Comparison of ENCODE assay signal across 29 cellular contexts in the genomic region with DNA sequence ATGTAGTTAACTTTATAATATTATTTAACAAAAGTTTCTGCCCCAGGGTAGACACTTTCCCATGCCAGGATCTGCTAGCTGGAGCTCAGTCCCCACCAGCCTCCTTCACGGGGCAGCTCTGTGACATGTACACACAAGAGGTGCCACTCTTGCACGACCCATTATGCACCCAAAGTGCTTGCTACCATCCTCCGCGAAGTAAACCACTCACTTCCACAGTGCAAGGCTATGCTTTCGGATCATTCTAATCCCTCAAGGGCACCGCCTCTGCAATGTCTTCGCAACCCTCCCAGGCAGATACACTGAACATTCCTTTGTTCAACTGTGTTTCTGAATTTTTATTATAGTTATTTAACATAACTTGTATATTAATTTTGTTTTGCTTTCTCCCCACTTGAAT.
"Had no signal": no experiment of that assay in that cellular context is flagged by ENCODE, and none has a peak within 500 bp of the region (broad histone marks: within the 10 kb centered on the region; RNA-seq: fewer than 3 reads in every experiment).

No MANE protein-coding gene starts in this region.

- DNase-seq: activated CD4-positive, alpha-beta memory T cell treated with anti-CD3 and anti-CD28 coated beads for 36 hours; activated CD4-positive, alpha-beta T cell treated with anti-CD3 and anti-CD28 coated beads for 36 hours; activated CD4-positive, alpha-beta T cell treated with anti-CD3 and anti-CD28 coated beads, Interleukin-2, amount 10 ng/mL, durations not matched to agents 24 days and 14 days; activated CD4-positive, CD25-positive, alpha-beta regulatory T cell; activated CD4-positive, CD25-positive, alpha-beta regulatory T cell treated with anti-CD3 and anti-CD28 coated beads, Interleukin-2, amount 50 U/mL, for 72 hours; activated CD8-positive, alpha-beta memory T cell treated with anti-CD3 and anti-CD28 coated beads, Interleukin-2, amount 10 ng/mL, durations not matched to agents 7 days and 5 days; activated CD8-positive, alpha-beta memory T cell treated with anti-CD3 and anti-CD28 coated beads, Interleukin-2, amount 50 U/mL, for 4 hours; activated CD8-positive, alpha-beta T cell treated with anti-CD3 and anti-CD28 coated beads, Interleukin-2, amount 10 ng/mL, durations not matched to agents 7 days and 5 days; activated effector memory CD4-positive, alpha-beta T cell treated with anti-CD3 and anti-CD28 coated beads, Interleukin-2, amount 50 U/mL, for 16 hours; activated naive CD4-positive, alpha-beta T cell treated with anti-CD3 and anti-CD28 coated beads for 36 hours; activated naive CD8-positive, alpha-beta T cell treated with anti-CD3 and anti-CD28 coated beads for 36 hours; activated naive CD8-positive, alpha-beta T cell treated with anti-CD3 and anti-CD28 coated beads, Interleukin-2, amount 50 U/mL, for 24 hours; activated T-cell treated with anti-CD3 and anti-CD28 coated beads, Interleukin-2, amount 50 U/mL, for 1 hour; activated T-cell treated with anti-CD3 and anti-CD28 coated beads, Interleukin-2, amount 50 U/mL, for 48 hours; adrenal gland; amygdala; aorta; body of pancreas; cortex of kidney; dermis blood vessel endothelial cell; effector CD8-positive, alpha-beta T cell; foreskin melanocyte; heart right ventricle; T-helper 2 cell had no signal

- H3K36me3 ChIP-seq: adrenal gland, esophagus muscularis mucosa, gastroesophageal sphincter, heart right ventricle had no signal

- H3K4me3 Mint-ChIP-seq: activated CD4-positive, alpha-beta memory T cell treated with anti-CD3 and anti-CD28 coated beads for 36 hours; activated CD4-positive, alpha-beta T cell treated with anti-CD3 and anti-CD28 coated beads for 36 hours; activated CD4-positive, alpha-beta T cell treated with anti-CD3 and anti-CD28 coated beads, Interleukin-2, amount 10 ng/mL, durations not matched to agents 24 days and 14 days; activated CD8-positive, alpha-beta memory T cell treated with anti-CD3 and anti-CD28 coated beads, Interleukin-2, amount 10 ng/mL, durations not matched to agents 7 days and 5 days; activated CD8-positive, alpha-beta T cell treated with anti-CD3 and anti-CD28 coated beads, Interleukin-2, amount 10 ng/mL, durations not matched to agents 7 days and 5 days; activated naive CD4-positive, alpha-beta T cell treated with anti-CD3 and anti-CD28 coated beads for 36 hours; activated naive CD4-positive, alpha-beta T cell treated with anti-CD3 and anti-CD28 coated beads, Interleukin-2, amount 50 U/mL, for 24 hours; activated naive CD8-positive, alpha-beta T cell treated with anti-CD3 and anti-CD28 coated beads for 36 hours; activated naive CD8-positive, alpha-beta T cell treated with anti-CD3 and anti-CD28 coated beads, Interleukin-2, amount 50 U/mL, for 24 hours; activated T-helper 1 cell treated with anti-CD3 and anti-CD28 coated beads, Interleukin-12 subunit alpha, Interleukin-12 subunit beta, Interleukin-2, Interleukin-4 antibody, amounts not matched to agents 30 ng/mL and 10 ng/mL and 1 ng/mL, durations not matched to agents 14 hours and 24 hours and 36 hours had no signal

- H3K9me3 ChIP-seq: adrenal gland, body of pancreas, esophagus muscularis mucosa, gastroesophageal sphincter, heart right ventricle had no signal

- H3K27ac Mint-ChIP-seq: activated CD4-positive, alpha-beta memory T cell treated with anti-CD3 and anti-CD28 coated beads for 36 hours; activated CD4-positive, alpha-beta T cell treated with anti-CD3 and anti-CD28 coated beads for 36 hours; activated CD4-positive, alpha-beta T cell treated with anti-CD3 and anti-CD28 coated beads, Interleukin-2, amount 10 ng/mL, durations not matched to agents 24 days and 14 days; activated CD8-positive, alpha-beta memory T cell treated with anti-CD3 and anti-CD28 coated beads, Interleukin-2, amount 10 ng/mL, durations not matched to agents 7 days and 5 days; activated CD8-positive, alpha-beta T cell treated with anti-CD3 and anti-CD28 coated beads, Interleukin-2, amount 10 ng/mL, durations not matched to agents 7 days and 5 days; activated naive CD4-positive, alpha-beta T cell treated with anti-CD3 and anti-CD28 coated beads for 36 hours; activated naive CD4-positive, alpha-beta T cell treated with anti-CD3 and anti-CD28 coated beads, Interleukin-2, amount 50 U/mL, for 24 hours; activated naive CD8-positive, alpha-beta T cell treated with anti-CD3 and anti-CD28 coated beads for 36 hours; activated naive CD8-positive, alpha-beta T cell treated with anti-CD3 and anti-CD28 coated beads, Interleukin-2, amount 50 U/mL, for 24 hours; activated T-helper 1 cell treated with anti-CD3 and anti-CD28 coated beads, Interleukin-12 subunit alpha, Interleukin-12 subunit beta, Interleukin-2, Interleukin-4 antibody, amounts not matched to agents 30 ng/mL and 10 ng/mL and 1 ng/mL, durations not matched to agents 14 hours and 24 hours and 36 hours; activated T-helper 2 cell treated with anti-CD3 and anti-CD28 coated beads, Interferon-gamma antibody, Interleukin-2, Interleukin-4, amounts not matched to agents 10 μg/mL and 5 μg/mL and 100 μg/mL, durations not matched to agents 14 hours and 24 hours and 36 hours had no signal

- H3K4me1 Mint-ChIP-seq: activated CD4-positive, alpha-beta T cell treated with anti-CD3 and anti-CD28 coated beads for 36 hours; activated CD4-positive, alpha-beta T cell treated with anti-CD3 and anti-CD28 coated beads, Interleukin-2, amount 10 ng/mL, durations not matched to agents 24 days and 14 days; activated CD8-positive, alpha-beta memory T cell treated with anti-CD3 and anti-CD28 coated beads, Interleukin-2, amount 10 ng/mL, durations not matched to agents 7 days and 5 days; activated naive CD4-positive, alpha-beta T cell treated with anti-CD3 and anti-CD28 coated beads, Interleukin-2, amount 50 U/mL, for 24 hours; activated naive CD8-positive, alpha-beta T cell treated with anti-CD3 and anti-CD28 coated beads for 36 hours; activated naive CD8-positive, alpha-beta T cell treated with anti-CD3 and anti-CD28 coated beads, Interleukin-2, amount 50 U/mL, for 24 hours had no signal

- H3K27me3 Mint-ChIP-seq: activated CD4-positive, alpha-beta memory T cell treated with anti-CD3 and anti-CD28 coated beads for 36 hours; activated CD4-positive, alpha-beta T cell treated with anti-CD3 and anti-CD28 coated beads for 36 hours; activated CD4-positive, alpha-beta T cell treated with anti-CD3 and anti-CD28 coated beads, Interleukin-2, amount 10 ng/mL, durations not matched to agents 24 days and 14 days; activated CD8-positive, alpha-beta memory T cell treated with anti-CD3 and anti-CD28 coated beads, Interleukin-2, amount 10 ng/mL, durations not matched to agents 7 days and 5 days; activated naive CD4-positive, alpha-beta T cell treated with anti-CD3 and anti-CD28 coated beads, Interleukin-2, amount 50 U/mL, for 24 hours; activated naive CD8-positive, alpha-beta T cell treated with anti-CD3 and anti-CD28 coated beads for 36 hours; activated naive CD8-positive, alpha-beta T cell treated with anti-CD3 and anti-CD28 coated beads, Interleukin-2, amount 50 U/mL, for 24 hours had no signal

- H3K4me3 ChIP-seq: adrenal gland, body of pancreas, esophagus muscularis mucosa, gastroesophageal sphincter, heart right ventricle had no signal

- H3K4me1 ChIP-seq: adrenal gland, heart right ventricle had no signal

- H3K36me3 Mint-ChIP-seq: activated CD4-positive, alpha-beta memory T cell treated with anti-CD3 and anti-CD28 coated beads for 36 hours; activated CD8-positive, alpha-beta memory T cell treated with anti-CD3 and anti-CD28 coated beads, Interleukin-2, amount 10 ng/mL, durations not matched to agents 7 days and 5 days; activated naive CD8-positive, alpha-beta T cell treated with anti-CD3 and anti-CD28 coated beads for 36 hours had no signal

- H3K27ac ChIP-seq: adrenal gland, body of pancreas, gastroesophageal sphincter, heart right ventricle had no signal

- ATAC-seq: activated CD4-positive, alpha-beta T cell treated with anti-CD3 and anti-CD28 coated beads for 36 hours; activated CD8-positive, alpha-beta memory T cell treated with anti-CD3 and anti-CD28 coated beads, Interleukin-2, amount 10 ng/mL, durations not matched to agents 7 days and 5 days; activated CD8-positive, alpha-beta T cell treated with anti-CD3 and anti-CD28 coated beads, Interleukin-2, amount 10 ng/mL, durations not matched to agents 7 days and 5 days; activated naive CD8-positive, alpha-beta T cell treated with anti-CD3 and anti-CD28 coated beads, Interleukin-2, amount 50 U/mL, for 24 hours; body of pancreas; gastroesophageal sphincter; heart right ventricle had no signal

- H3K27me3 ChIP-seq: adrenal gland, body of pancreas, esophagus muscularis mucosa, gastroesophageal sphincter, heart right ventricle had no signal

- H3K9me3 Mint-ChIP-seq: activated CD4-positive, alpha-beta memory T cell treated with anti-CD3 and anti-CD28 coated beads for 36 hours; activated CD4-positive, alpha-beta T cell treated with anti-CD3 and anti-CD28 coated beads, Interleukin-2, amount 10 ng/mL, durations not matched to agents 24 days and 14 days; activated naive CD4-positive, alpha-beta T cell treated with anti-CD3 and anti-CD28 coated beads for 36 hours; activated naive CD4-positive, alpha-beta T cell treated with anti-CD3 and anti-CD28 coated beads, Interleukin-2, amount 50 U/mL, for 24 hours; activated naive CD8-positive, alpha-beta T cell treated with anti-CD3 and anti-CD28 coated beads for 36 hours; activated naive CD8-positive, alpha-beta T cell treated with anti-CD3 and anti-CD28 coated beads, Interleukin-2, amount 50 U/mL, for 24 hours; activated T-helper 1 cell treated with anti-CD3 and anti-CD28 coated beads, Interleukin-12 subunit alpha, Interleukin-12 subunit beta, Interleukin-2, Interleukin-4 antibody, amounts not matched to agents 30 ng/mL and 10 ng/mL and 1 ng/mL, durations not matched to agents 14 hours and 24 hours and 36 hours; activated T-helper 2 cell treated with anti-CD3 and anti-CD28 coated beads, Interferon-gamma antibody, Interleukin-2, Interleukin-4, amounts not matched to agents 10 μg/mL and 5 μg/mL and 100 μg/mL, durations not matched to agents 14 hours and 24 hours and 36 hours had no signal
